Comparison of ENCODE assay signal across 17 cellular contexts in genomic region chr10:78898341-78899097, GRCh38.
DNase-seq lines count a peak whose midpoint lies in the region; ATAC-seq and TF ChIP-seq lines count a peak whose summit lies in the region.
"Had no signal": no experiment of that assay in that cellular context is flagged by ENCODE, and none has a peak within 500 bp of the region (broad histone marks: within the 10 kb centered on the region; RNA-seq: fewer than 3 reads in every experiment).

No MANE protein-coding gene starts in this region.

- H3K4ac ChIP-seq in H9 (ENCODE audit: low read depth, low read length), result no peak overlapping the region

- H3T11ph ChIP-seq in H9 (ENCODE audit: low read length), result no peak overlapping the region

- ATAC-seq in lung (ENCODE audit: insufficient read depth, low FRiP score), result no peak
- no peak for ATAC-seq in stimulated activated naive CD8-positive, alpha-beta T cell treated with anti-CD3 and anti-CD28 coated beads, Interleukin-15, amount 100 ng/mL, for 72 hours

- H2BK20ac ChIP-seq in H9 (ENCODE audit: low read depth, low read length, poor library complexity, severe bottlenecking), result no peak overlapping the region

- no peaks in the 10 kb centered on the region for H3K79me1 ChIP-seq in H9 (ENCODE audit: insufficient read depth, low read depth, low read length, poor library complexity, severe bottlenecking)

- no peaks in the 10 kb centered on the region for H3K9me3 ChIP-seq in colonic mucosa
- no peaks in the 10 kb centered on the region for H3K9me3 ChIP-seq in lung (ENCODE audit: control insufficient read depth in 2 of 2, insufficient read depth in 1 of 2, low read length in 1 of 2)
- no peaks in the 10 kb centered on the region for H3K9me3 ChIP-seq in H9 (ENCODE audit: control insufficient read depth, low read depth, low read length)
- H3K9me3 ChIP-seq: Caco-2 had no signal

- no peaks in the 10 kb centered on the region for H3K23me2 ChIP-seq in H9 (ENCODE audit: insufficient read length, low read depth, low read length, poor library complexity, severe bottlenecking)

- no peak overlapping the region for H4K5ac ChIP-seq in H9 (ENCODE audit: insufficient read length, low read depth, low read length)

- no peak overlapping the region for H3K18ac ChIP-seq in H9 (ENCODE audit: insufficient read length, low read depth, low read length)

- H3K4me1 Mint-ChIP-seq in progenitor cell of endocrine pancreas (ENCODE audit: low read depth) (peaks cover 8% of the 10 kb centered on the region), H9 (peaks cover 33 to 35% of the 10 kb centered on the region in 2 experiments)
- no peaks in the 10 kb centered on the region for H3K4me1 Mint-ChIP-seq in stimulated activated naive CD8-positive, alpha-beta T cell treated with anti-CD3 and anti-CD28 coated beads, Interleukin-15, amount 100 ng/mL, for 72 hours
- H3K4me1 Mint-ChIP-seq: CD8-positive, alpha-beta memory T cell had no signal

- no peak overlapping the region for H2AFZ ChIP-seq in H9 (ENCODE audit: low read length)
- H2AFZ ChIP-seq: GM23248 had no signal

- no peak overlapping the region for H3K27ac ChIP-seq in colonic mucosa
- H3K27ac ChIP-seq in lung (ENCODE audit: low read depth in 1 of 2, low read length in 1 of 2), result no peak overlapping the region
- H3K27ac ChIP-seq in H9 (ENCODE audit: insufficient read length, low read depth, low read length), result no peak overlapping the region
- H3K27ac ChIP-seq: 22Rv1, BLaER1, GM23248 had no signal

- H2BK120ac ChIP-seq in H9 (ENCODE audit: low read depth, low read length, poor library complexity, severe bottlenecking), result no peak overlapping the region

- H3K23ac ChIP-seq in H9 (ENCODE audit: insufficient read length, low read depth, low read length), result no peak overlapping the region

- no peaks in the 10 kb centered on the region for H3K36me3 ChIP-seq in colonic mucosa
- H3K36me3 ChIP-seq in lung (ENCODE audit: control insufficient read depth in 2 of 2, insufficient read depth in 2 of 2, low read length in 2 of 2), result no peaks in the 10 kb centered on the region
- H3K36me3 ChIP-seq: BLaER1 had no signal

- H4K91ac ChIP-seq in H9 (ENCODE audit: insufficient read length, low read depth, low read length), result no peak overlapping the region

- H3K4me3 Mint-ChIP-seq in progenitor cell of endocrine pancreas (ENCODE audit: low read depth) (no peak overlapping the region), H9 (no peak overlapping the region)
- H3K4me3 Mint-ChIP-seq in stimulated activated naive CD8-positive, alpha-beta T cell treated with anti-CD3 and anti-CD28 coated beads, Interleukin-15, amount 100 ng/mL, for 72 hours, result no peak overlapping the region
- H3K4me3 Mint-ChIP-seq: CD8-positive, alpha-beta memory T cell had no signal

- no peaks in the 10 kb centered on the region for H4K20me1 ChIP-seq in H9 (ENCODE audit: control insufficient read depth, insufficient read depth, insufficient read length)
- H4K20me1 ChIP-seq: BLaER1 had no signal

- peak; percentile 22 for DNase-seq in activated CD8-positive, alpha-beta memory T cell treated with anti-CD3 and anti-CD28 coated beads, Interleukin-2, amount 50 U/mL, for 48 hours
- no peak for DNase-seq in activated CD8-positive, alpha-beta memory T cell treated with anti-CD3 and anti-CD28 coated beads for 24 hours
- DNase-seq in colonic mucosa (peak; percentile 9), lung (ENCODE audit: low spot score) (peak; percentile 28), progenitor cell of endocrine pancreas (ENCODE audit: low spot score, unreplicated experiment) (peak; percentile 4), H9 (no peak), ureter (ENCODE audit: low spot score) (no peak)
- no peak for DNase-seq in stimulated activated naive CD8-positive, alpha-beta T cell treated with anti-CD3 and anti-CD28 coated beads, Interleukin-15, amount 100 ng/mL, for 72 hours
- DNase-seq: AML-193; Caco-2; CD8-positive, alpha-beta memory T cell; DND-41; GDM1; GM23248; IMR-90 had no signal

- 93 to 95% methylated on average over 13 of the region's 13 CpGs for WGBS in lung, 2 donors
- WGBS in H9 (ENCODE audit: extremely low coverage, insufficient read length, low lambda C conversion rate), result no CpG with 5 or more reads among the region's 13 CpGs

- no peak overlapping the region for H3K4me2 ChIP-seq in H9 (ENCODE audit: insufficient read depth, insufficient read length, low read length)
- H3K4me2 ChIP-seq: BLaER1 had no signal

- H3K9ac ChIP-seq in colonic mucosa (ENCODE audit: low read depth in 2 of 2, low read length in 2 of 2) (no peak overlapping the region), H9 (ENCODE audit: extremely low read depth, insufficient read length, low read length) (no peak overlapping the region)
- H3K9ac ChIP-seq: BLaER1, GM23248 had no signal

- intact Hi-C loops in colonic mucosa (cut with DNase I), result no loop called here

- TF ChIP-seq CTCF in colonic mucosa (IDR thresholded peaks at IDR 0.05) (no peak), lung (IDR thresholded peaks at IDR 0.05; ENCODE audit: control extremely low read depth, extremely low read depth) (no peak), progenitor cell of endocrine pancreas (IDR thresholded peaks at IDR 0.05; ENCODE audit: unreplicated experiment) (no peak), H9 (conservative IDR thresholded peaks at IDR 0.05) (no peak)

- H3K36me3 Mint-ChIP-seq in progenitor cell of endocrine pancreas (ENCODE audit: insufficient read depth), result no peaks in the 10 kb centered on the region
- H3K36me3 Mint-ChIP-seq in H9 (ENCODE audit: insufficient read depth in 1 of 3, low read depth in 3 of 3), result no peaks in the 10 kb centered on the region
- H3K36me3 Mint-ChIP-seq: CD8-positive, alpha-beta memory T cell had no signal

- H3K56ac ChIP-seq in H9 (ENCODE audit: insufficient read length, low read depth, low read length), result no peak overlapping the region

- peaks cover 27% of the 10 kb centered on the region for H3K27me3 Mint-ChIP-seq in progenitor cell of endocrine pancreas
- H3K27me3 Mint-ChIP-seq in stimulated activated naive CD8-positive, alpha-beta T cell treated with anti-CD3 and anti-CD28 coated beads, Interleukin-15, amount 100 ng/mL, for 72 hours, result no peaks in the 10 kb centered on the region
- H3K27me3 Mint-ChIP-seq in H9 (ENCODE audit: low read depth), result peaks cover 10% of the 10 kb centered on the region

- H3K4me1 ChIP-seq in colonic mucosa (no peaks in the 10 kb centered on the region), lung (ENCODE audit: control insufficient read depth in 2 of 2, insufficient read depth in 2 of 2, low read length in 2 of 2) (peaks cover 0 to 6% of the 10 kb centered on the region in 2 donors), H9 (ENCODE audit: insufficient read depth, low read length) (no peaks in the 10 kb centered on the region; the same call in 1 of the 2 replicates)

- no peak overlapping the region for H3K4me3 ChIP-seq in colonic mucosa
- H3K4me3 ChIP-seq in lung, result no peak overlapping the region
- H3K4me3 ChIP-seq: BLaER1, GM23248 had no signal

- H4K8ac ChIP-seq in H9 (replicated peaks; ENCODE audit: insufficient read length, low read depth, low read length), result no peak overlapping the region

- no peaks in the 10 kb centered on the region for H3K79me2 ChIP-seq in H9 (ENCODE audit: insufficient read depth, low read length)

- no peaks in the 10 kb centered on the region for H3K27me3 ChIP-seq in colonic mucosa
- no peaks in the 10 kb centered on the region for H3K27me3 ChIP-seq in lung (ENCODE audit: control insufficient read depth, insufficient read depth)
- no peaks in the 10 kb centered on the region for H3K27me3 ChIP-seq in H9 (ENCODE audit: insufficient read depth, low read length)
- H3K27me3 ChIP-seq: BLaER1 had no signal

- no peak overlapping the region for H2BK15ac ChIP-seq in H9 (ENCODE audit: low read depth, low read length)

- H2BK5ac ChIP-seq in H9 (ENCODE audit: insufficient read length, low read length), result no peak overlapping the region

- no peak overlapping the region for H3K27ac Mint-ChIP-seq in progenitor cell of endocrine pancreas
- no peak overlapping the region for H3K27ac Mint-ChIP-seq in stimulated activated naive CD8-positive, alpha-beta T cell treated with anti-CD3 and anti-CD28 coated beads, Interleukin-15, amount 100 ng/mL, for 72 hours
- no peak overlapping the region for H3K27ac Mint-ChIP-seq in H9

- no peak overlapping the region for H2BK12ac ChIP-seq in H9 (ENCODE audit: insufficient read length, low read depth, low read length)

- H3K9me3 Mint-ChIP-seq in progenitor cell of endocrine pancreas (ENCODE audit: low read depth) (no peaks in the 10 kb centered on the region), H9 (no peaks in the 10 kb centered on the region)
- H3K9me3 Mint-ChIP-seq in stimulated activated naive CD8-positive, alpha-beta T cell treated with anti-CD3 and anti-CD28 coated beads, Interleukin-15, amount 100 ng/mL, for 72 hours, result no peaks in the 10 kb centered on the region
- H3K9me3 Mint-ChIP-seq: CD8-positive, alpha-beta memory T cell had no signal

- no peak overlapping the region for H3K14ac ChIP-seq in H9 (ENCODE audit: insufficient read depth, low read length)

- H2AK5ac ChIP-seq in H9 (ENCODE audit: insufficient read length, low read length), result no peak overlapping the region

Comparison
In these comparisons a context has a peak if more than half of its experiments do, and no peak if none do; other contexts are left out.
1. DNase-seq: peak in activated CD8-positive, alpha-beta memory T cell treated with anti-CD3 and anti-CD28 coated beads, Interleukin-2, amount 50 U/mL, for 48 hours (single experiment), colonic mucosa (single experiment), lung (single experiment) and progenitor cell of endocrine pancreas (single experiment); none in activated CD8-positive, alpha-beta memory T cell treated with anti-CD3 and anti-CD28 coated beads for 24 hours (single experiment), stimulated activated naive CD8-positive, alpha-beta T cell treated with anti-CD3 and anti-CD28 coated beads, Interleukin-15, amount 100 ng/mL, for 72 hours (0 of 2), H9 (single experiment) and ureter (single experiment).